ENCODE assay signal across 22 cellular contexts in genomic region chr17:10081571-10082169, GRCh38.
A peak's percentile ranks its signal among the peaks of the same experiment; 100 is the strongest.
DNase-seq lines count a peak whose midpoint lies in the region; ATAC-seq, FAIRE-seq and TF ChIP-seq lines count a peak whose summit lies in the region.
"Had no signal": no experiment of that assay in that cellular context is flagged by ENCODE, and none has a peak within 500 bp of the region (broad histone marks: within the 10 kb centered on the region; RNA-seq: fewer than 3 reads in every experiment).

No MANE protein-coding gene starts in this region.

- TF ChIP-seq RAD21 in H1 (IDR thresholded peaks at IDR 0.05 in 1 of 2, conservative IDR thresholded peaks at IDR 0.05 in 1 of 2; ENCODE audit: low read depth in 2 of 2, low read length in 2 of 2), result no peak

- no peaks in the 10 kb centered on the region for H3K23me2 ChIP-seq in H1 (ENCODE audit: low read depth, low read length)

- H2BK15ac ChIP-seq in H1 (ENCODE audit: low read length), result no peak overlapping the region

- H3K4me2 ChIP-seq in H1 (ENCODE audit: insufficient read depth in 1 of 2, low read depth in 2 of 2, low read length in 2 of 2), result no peak overlapping the region

- H3K27me3 ChIP-seq in H1 (replicated peaks in 1 of 4; ENCODE audit: control insufficient read depth in 3 of 4, extremely low read depth in 1 of 4, insufficient read depth in 3 of 4, low read length in 3 of 4), result no peaks in the 10 kb centered on the region
- H3K27me3 ChIP-seq: SJSA1 had no signal

- H3K79me2 ChIP-seq in H1 (ENCODE audit: control insufficient read depth in 1 of 2, insufficient read depth in 2 of 2, low read length in 2 of 2), result no peaks in the 10 kb centered on the region

- peak overlapping the region; percentile 48 for H4K91ac ChIP-seq in H1 (replicated peaks; ENCODE audit: insufficient read length, low read length)

- peak overlapping the region; percentile 83 for H3K27ac Mint-ChIP-seq in stimulated activated effector memory CD8-positive, alpha-beta T cell treated with anti-CD3 and anti-CD28 coated beads, Interleukin-12 subunit alpha, Interleukin-12 subunit beta, amount 100 ng/mL, for 72 hours
- H3K27ac Mint-ChIP-seq: IgD-negative memory B cell had no signal

- no peak overlapping the region for H4K5ac ChIP-seq in H1 (ENCODE audit: insufficient read length, low read depth, low read length)

- peak overlapping the region; percentile 18 for H3K4me3 Mint-ChIP-seq in stimulated activated effector memory CD8-positive, alpha-beta T cell treated with anti-CD3 and anti-CD28 coated beads, Interleukin-12 subunit alpha, Interleukin-12 subunit beta, amount 100 ng/mL, for 72 hours

- no peak overlapping the region for H3K56ac ChIP-seq in H1 (replicated peaks; ENCODE audit: insufficient read length, low read depth, low read length)

- no peak overlapping the region for H3K4ac ChIP-seq in H1 (replicated peaks; ENCODE audit: insufficient read length, low read depth, low read length)

- no peaks in the 10 kb centered on the region for H3K79me1 ChIP-seq in H1 (ENCODE audit: low read depth, low read length)

- no peak overlapping the region for H3K14ac ChIP-seq in H1 (ENCODE audit: insufficient read length)

- H2BK20ac ChIP-seq in H1 (ENCODE audit: low read length), result no peak overlapping the region

- no peak for TF ChIP-seq CTCF in H1 (IDR thresholded peaks at IDR 0.05; ENCODE audit: control extremely low read depth in 1 of 3, insufficient read depth in 1 of 3, low read depth in 1 of 3, low read length in 3 of 3)

- H2BK5ac ChIP-seq in H1 (ENCODE audit: low read depth, low read length), result no peak overlapping the region

- CTCF ChIA-PET in H1 (lab: Charles Lee; ENCODE audit: partially characterized antibody), result interaction anchor here (1.4 kb wide), 1 partner anchor 16 kb away, joined by 3 read pairs; no protein-coding TSS in a partner anchor

- H3K4me3 ChIP-seq in Jurkat, Clone E6-1 (ENCODE audit: low read length), result no peak overlapping the region
- no peak overlapping the region for H3K4me3 ChIP-seq in H1 (ENCODE audit: extremely low read depth in 1 of 4, insufficient read depth in 2 of 4, low read depth in 3 of 4, low read length in 4 of 4)
- H3K4me3 ChIP-seq: SJSA1 had no signal

- H2AK5ac ChIP-seq in H1 (ENCODE audit: low read depth, low read length), result no peak overlapping the region

- H3K18ac ChIP-seq in H1 (ENCODE audit: extremely low read depth, low read length), result no peak overlapping the region

- no peaks in the 10 kb centered on the region for H3K9me3 ChIP-seq in H1 (ENCODE audit: insufficient read depth in 2 of 2, low read depth in 1 of 2, low read length in 1 of 2)
- H3K9me3 ChIP-seq: SJSA1 had no signal

- POLR2A ChIA-PET in H1 (lab: Charles Lee; ENCODE audit: partially characterized antibody), result no interaction called here

- peak overlapping the region; percentile 50 for H2BK120ac ChIP-seq in H1 (replicated peaks; ENCODE audit: low read depth, low read length)

- no peak overlapping the region for H2AFZ ChIP-seq in H1 (ENCODE audit: low read length)

- peak; percentile 63 for ATAC-seq in stimulated activated effector memory CD8-positive, alpha-beta T cell treated with anti-CD3 and anti-CD28 coated beads, Interleukin-12 subunit alpha, Interleukin-12 subunit beta, amount 100 ng/mL, for 72 hours
- ATAC-seq: PC-3 had no signal

- H2BK12ac ChIP-seq in H1 (ENCODE audit: low read depth, low read length), result no peak overlapping the region

- peaks cover 10% of the 10 kb centered on the region for H3K9me3 Mint-ChIP-seq in stimulated activated effector memory CD8-positive, alpha-beta T cell treated with anti-CD3 and anti-CD28 coated beads, Interleukin-12 subunit alpha, Interleukin-12 subunit beta, amount 100 ng/mL, for 72 hours

- H3K27ac ChIP-seq in H1 (ENCODE audit: low read depth, low read length), result no peak overlapping the region
- H3K27ac ChIP-seq: HL-60, SJSA1 had no signal

- H4K20me1 ChIP-seq in H1 (replicated peaks in 1 of 2; ENCODE audit: control insufficient read depth in 1 of 2, insufficient read depth in 2 of 2, low read length in 2 of 2), result no peaks in the 10 kb centered on the region

- no peak for TF ChIP-seq EP300 in H1 (IDR thresholded peaks at IDR 0.05; ENCODE audit: borderline replicate concordance in 1 of 2, low read depth in 2 of 2, low read length in 2 of 2)

- no peak for TF ChIP-seq POLR2A in H1 (IDR thresholded peaks at IDR 0.05; ENCODE audit: control extremely low read depth in 1 of 2, low read depth in 2 of 2, low read length in 2 of 2)

- no peak overlapping the region for H3K9ac ChIP-seq in H1 (replicated peaks in 1 of 4; ENCODE audit: extremely low read depth in 1 of 4, low read depth in 3 of 4, low read length in 3 of 4)

- DNase-seq in activated gamma-delta T cell treated with Interleukin-2 at 50 U/mL for 16 hours, result peak; percentile 15
- no peak for DNase-seq in activated gamma-delta T cell (lab: John Stamatoyannopoulos, UW)
- peak; percentile 20 for DNase-seq in Jurkat, Clone E6-1 (ENCODE audit: low read depth, low spot score)
- DNase-seq in H1 (ENCODE audit: low read depth in 1 of 2, low spot score in 2 of 2), result no peak
- DNase-seq in stimulated activated effector memory CD8-positive, alpha-beta T cell treated with anti-CD3 and anti-CD28 coated beads, Interleukin-12 subunit alpha, Interleukin-12 subunit beta, amount 100 ng/mL, for 72 hours (ENCODE audit: low spot score in 2 of 2), result no peak
- DNase-seq in NCI-H2171 (lab: John Stamatoyannopoulos, UW), result no peak
- no peak for DNase-seq in midbrain (lab: John Stamatoyannopoulos, UW)
- no peak for DNase-seq in NCI-H146 treated with DMSO at 0.1 percent for 48 hours (lab: John Stamatoyannopoulos, UW; ENCODE audit: unreplicated experiment)
- DNase-seq: C1 segment of cervical spinal cord, COR-L47, H7, NCI-H1105, NCI-H187, NCI-H446, NCI-H774, PC-3 had no signal

- H4K8ac ChIP-seq in H1 (ENCODE audit: extremely low read depth, insufficient read depth, low read length), result no peak overlapping the region

- peaks cover 7% of the 10 kb centered on the region for H3K36me3 Mint-ChIP-seq in stimulated activated effector memory CD8-positive, alpha-beta T cell treated with anti-CD3 and anti-CD28 coated beads, Interleukin-12 subunit alpha, Interleukin-12 subunit beta, amount 100 ng/mL, for 72 hours

- H3K4me1 ChIP-seq in H1 (replicated peaks in 1 of 4; ENCODE audit: control insufficient read depth in 3 of 4, insufficient read depth in 4 of 4, low read length in 3 of 4), result peaks cover 0 to 3% (median 0%) of the 10 kb centered on the region in 4 experiments; a peak in 2 of 7 replicates

- peak; percentile 58 for FAIRE-seq in H1 (lab: Jason Lieb, UNC)
- FAIRE-seq: A204.1, GM19239, HTR-8/SVneo had no signal

- WGBS in H1 (ENCODE audit: extremely low coverage in 1 of 2, insufficient coverage in 1 of 2, insufficient read length in 1 of 2, insufficient replicate concordance in 2 of 2, low coverage in 1 of 2, low lambda C conversion rate in 2 of 2, missing lambda C conversion rate in 1 of 2), 2 experiments, result 77% methylated on average over 8 of the region's 8 CpGs; no CpG with 5 or more reads in 1 of the 2 experiments

- H3K36me3 ChIP-seq in H1 (ENCODE audit: control insufficient read depth in 2 of 4, insufficient read depth in 4 of 4, low read length in 3 of 4), result no peaks in the 10 kb centered on the region
- H3K36me3 ChIP-seq: SJSA1 had no signal

- peaks cover 59% of the 10 kb centered on the region for H3K4me1 Mint-ChIP-seq in stimulated activated effector memory CD8-positive, alpha-beta T cell treated with anti-CD3 and anti-CD28 coated beads, Interleukin-12 subunit alpha, Interleukin-12 subunit beta, amount 100 ng/mL, for 72 hours

- H3K23ac ChIP-seq in H1 (ENCODE audit: insufficient read length), result no peak overlapping the region

TF ChIP-seq in H1, 55 proteins besides CTCF, POLR2A, EP300 and RAD21:
- TF ChIP-seq NRF1 (IDR thresholded peaks at IDR 0.05; ENCODE audit: low read depth, low read length), result no peak
- no peak for TF ChIP-seq CBX5 (IDR thresholded peaks at IDR 0.05; ENCODE audit: low read depth, low read length)
- TF ChIP-seq JUN (IDR thresholded peaks at IDR 0.05; ENCODE audit: low read depth, low read length), result no peak
- no peak for TF ChIP-seq KDM1A (IDR thresholded peaks at IDR 0.05; ENCODE audit: borderline replicate concordance, low read length)
- TF ChIP-seq YY1 (IDR thresholded peaks at IDR 0.05; ENCODE audit: low read depth, low read length), result no peak
- no peak for TF ChIP-seq NANOG (IDR thresholded peaks at IDR 0.05; ENCODE audit: insufficient read depth, low read depth, low read length, poor library complexity, severe bottlenecking)
- no peak for TF ChIP-seq CEBPB (IDR thresholded peaks at IDR 0.05; ENCODE audit: low read depth, low read length)
- no peak for TF ChIP-seq GABPA (IDR thresholded peaks at IDR 0.05; ENCODE audit: borderline replicate concordance, insufficient read depth, low read length)
- no peak for TF ChIP-seq EGR1 (IDR thresholded peaks at IDR 0.05; ENCODE audit: borderline replicate concordance, low read depth, low read length)
- TF ChIP-seq CHD1 (IDR thresholded peaks at IDR 0.05; ENCODE audit: low read depth, low read length), result no peak
- TF ChIP-seq TAF1 (IDR thresholded peaks at IDR 0.05; ENCODE audit: low read depth, low read length), result no peak
- TF ChIP-seq TAF7 (optimal IDR thresholded peaks at IDR 0.05; ENCODE audit: borderline replicate concordance, low read depth, low read length), result no peak
- TF ChIP-seq HDAC2 (IDR thresholded peaks at IDR 0.05; ENCODE audit: borderline replicate concordance in 1 of 2, low read depth in 2 of 2, low read length in 2 of 2), result no peak
- TF ChIP-seq TBP (IDR thresholded peaks at IDR 0.05; ENCODE audit: low read depth, low read length), result no peak

Comparison
In these comparisons a context has a peak if more than half of its experiments do, and no peak if none do; other contexts are left out.
1. DNase-seq: peak in activated gamma-delta T cell treated with Interleukin-2 at 50 U/mL for 16 hours (single experiment) and Jurkat, Clone E6-1 (single experiment); none in activated gamma-delta T cell (single experiment), H1 (0 of 2), stimulated activated effector memory CD8-positive, alpha-beta T cell treated with anti-CD3 and anti-CD28 coated beads, Interleukin-12 subunit alpha, Interleukin-12 subunit beta, amount 100 ng/mL, for 72 hours (0 of 2), NCI-H2171 (single experiment), midbrain (single experiment) and NCI-H146 treated with DMSO at 0.1 percent for 48 hours (single experiment).